9 cellular contexts compared by ENCODE assay signal in the genomic region with DNA sequence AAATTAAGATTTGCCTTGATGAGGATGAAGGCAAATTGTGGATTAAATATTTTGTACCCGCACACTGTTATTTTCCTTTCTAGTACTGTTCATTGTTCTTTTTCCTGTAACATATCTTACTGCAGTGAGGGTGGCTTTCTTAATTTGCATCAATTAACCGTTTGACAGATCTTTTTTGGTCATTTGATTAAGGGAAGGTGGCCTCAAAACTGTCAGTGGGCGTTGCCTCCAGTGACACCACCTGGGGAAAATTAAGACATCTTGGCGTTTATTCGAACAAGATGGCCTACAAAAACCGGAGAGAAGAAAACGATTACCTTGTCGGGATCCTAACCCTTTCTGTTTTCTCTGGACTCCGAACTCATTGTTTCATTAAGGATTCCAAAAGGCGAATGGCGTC. TPM values are rescaled to one million over a fixed set of nuclear protein-coding genes. Genes with fewer than 3 reads are reported as not detected.
DNase-seq lines count a peak whose midpoint lies in the region; ATAC-seq and TF ChIP-seq lines count a peak whose summit lies in the region.
"Had no signal": no experiment of that assay in that cellular context is flagged by ENCODE, and none has a peak within 500 bp of the region (broad histone marks: within the 10 kb centered on the region; RNA-seq: fewer than 3 reads in every experiment).

No MANE protein-coding gene starts in this region.

- H3K4me3 ChIP-seq in BE2C (ENCODE audit: low read depth, low read length), result peak overlapping the region; percentile 96
- H3K4me3 ChIP-seq in HUES6 (ENCODE audit: low read depth, low read length), result peak overlapping the region; percentile 87

- H3K27ac Mint-ChIP-seq in central memory CD8-positive, alpha-beta T cell (ENCODE audit: low read depth), result no peak overlapping the region
- H3K27ac Mint-ChIP-seq in naive thymus-derived CD8-positive, alpha-beta T cell, result no peak overlapping the region

- peaks cover 1% of the 10 kb centered on the region for H3K36me3 Mint-ChIP-seq in central memory CD8-positive, alpha-beta T cell (ENCODE audit: insufficient read depth)
- H3K36me3 Mint-ChIP-seq in naive thymus-derived CD8-positive, alpha-beta T cell, result peaks cover 0 to 6% (median 2%) of the 10 kb centered on the region in 3 donors

- H3K27me3 Mint-ChIP-seq in central memory CD8-positive, alpha-beta T cell, result peaks cover 23% of the 10 kb centered on the region
- peaks cover 20 to 71% (median 40%) of the 10 kb centered on the region in 5 donors for H3K27me3 Mint-ChIP-seq in naive thymus-derived CD8-positive, alpha-beta T cell

- no peaks in the 10 kb centered on the region for H3K4me1 Mint-ChIP-seq in central memory CD8-positive, alpha-beta T cell
- H3K4me1 Mint-ChIP-seq in naive thymus-derived CD8-positive, alpha-beta T cell, result peaks cover 8 to 31% (median 20%) of the 10 kb centered on the region in 4 donors

- H3K27me3 ChIP-seq in BE2C (no peaks in the 10 kb centered on the region), HUES6 (ENCODE audit: control insufficient read depth, insufficient read depth, low read length) (no peaks in the 10 kb centered on the region)

- no peaks in the 10 kb centered on the region for H3K9me3 ChIP-seq in BE2C
- no peaks in the 10 kb centered on the region for H3K9me3 ChIP-seq in HUES6 (ENCODE audit: control insufficient read depth, insufficient read depth, low read depth, low read length)

- H3K4me1 ChIP-seq in BE2C (peaks cover 13% of the 10 kb centered on the region), HUES6 (ENCODE audit: control insufficient read depth, insufficient read depth, low read length) (peaks cover 56% of the 10 kb centered on the region)

- peak overlapping the region; percentile 83 for H3K9ac ChIP-seq in HUES6 (ENCODE audit: low read length)

- H3K9me3 Mint-ChIP-seq in central memory CD8-positive, alpha-beta T cell, result no peaks in the 10 kb centered on the region
- H3K9me3 Mint-ChIP-seq in naive thymus-derived CD8-positive, alpha-beta T cell, result peaks cover 0 to 14% (median 0%) of the 10 kb centered on the region in 9 donors

- H3K27ac ChIP-seq in HUES6 (ENCODE audit: low read depth, low read length), result no peak overlapping the region

- POLR2A ChIA-PET in naive thymus-derived CD8-positive, alpha-beta T cell (lab: Charles Lee), result no interaction called here

- peaks cover 17% of the 10 kb centered on the region for H3K36me3 ChIP-seq in BE2C
- H3K36me3 ChIP-seq in HUES6 (ENCODE audit: control insufficient read depth, insufficient read depth, low read length), result peaks cover 5% of the 10 kb centered on the region; the same call in 1 of the 2 replicates

- ATAC-seq in central memory CD8-positive, alpha-beta T cell (replicated peaks; ENCODE audit: extremely low read depth, poor library complexity, severe bottlenecking), result no peak
- no peak for ATAC-seq in naive thymus-derived CD8-positive, alpha-beta T cell
- ATAC-seq in GM21786 (IDR thresholded peaks at IDR 0.05; ENCODE audit: unreplicated experiment), result no peak
- ATAC-seq in GM19351 (IDR thresholded peaks at IDR 0.05; ENCODE audit: unreplicated experiment), result no peak
- no peak for ATAC-seq in HG03520 (IDR thresholded peaks at IDR 0.05; ENCODE audit: unreplicated experiment)

- H3K4me3 Mint-ChIP-seq in central memory CD8-positive, alpha-beta T cell, result peak overlapping the region; percentile 48
- H3K4me3 Mint-ChIP-seq in naive thymus-derived CD8-positive, alpha-beta T cell, result peak overlapping the region in 8 of 10 donors; percentile 42 to 79 (median 72)

- TF ChIP-seq CTCF in BE2C (IDR thresholded peaks at IDR 0.05; ENCODE audit: low read depth, low read length), result no peak

- DNase-seq in BE2C, result no peak
- DNase-seq in central memory CD8-positive, alpha-beta T cell (ENCODE audit: low spot score in 2 of 2), result no peak
- no peak for DNase-seq in naive thymus-derived CD8-positive, alpha-beta T cell
- DNase-seq in NCI-H1105 (lab: John Stamatoyannopoulos, UW), result no peak
- DNase-seq: activated effector memory CD4-positive, alpha-beta T cell treated with Interleukin-2 at 50 U/mL for 16 hours had no signal

RNA-seq across cellular contexts. Expression of a gene that starts 2.0 kb away (rescaled TPM):
- 319 TPM for polyA plus RNA-seq in BE2C (2012; ENCODE audit: insufficient read depth, insufficient read length, low read depth)
- total RNA-seq in naive thymus-derived CD8-positive, alpha-beta T cell, result 1 to 10 TPM; 1.5 to 2.4 TPM
- under 1 TPM in 2 of 3 donors, not detected in 1; 0.09 to 0.16 TPM for polyA plus RNA-seq in naive thymus-derived CD8-positive, alpha-beta T cell
